16 cellular contexts compared by ENCODE assay signal in the genomic region with DNA sequence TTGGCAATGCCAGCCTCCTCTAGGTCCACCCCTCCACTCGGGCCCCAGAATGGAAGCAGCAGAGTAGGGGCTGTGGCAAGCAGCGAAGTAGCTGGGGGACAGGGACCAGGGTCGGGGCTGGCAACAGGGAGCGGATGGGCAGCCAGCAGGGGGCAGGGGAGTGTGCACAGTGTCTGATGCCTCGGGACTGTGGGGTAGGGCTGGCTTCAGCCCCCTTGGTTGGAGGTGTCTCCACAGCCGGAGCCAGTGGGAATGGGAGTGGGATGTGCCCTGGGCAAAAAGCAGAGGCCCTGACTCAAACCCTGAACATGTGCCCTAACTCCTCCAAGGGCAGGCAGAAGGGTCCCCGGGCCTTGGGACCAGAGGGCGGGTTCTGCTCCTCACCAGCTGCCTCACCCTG. TPM values are rescaled to one million over a fixed set of nuclear protein-coding genes. Genes with fewer than 3 reads are reported as not detected.
DNase-seq lines count a peak whose midpoint lies in the region; ATAC-seq and TF ChIP-seq lines count a peak whose summit lies in the region.
"Had no signal": no experiment of that assay in that cellular context is flagged by ENCODE, and none has a peak within 500 bp of the region (broad histone marks: within the 10 kb centered on the region; RNA-seq: fewer than 3 reads in every experiment).

No MANE protein-coding gene starts in this region.

- no peak overlapping the region for H3K9ac ChIP-seq in mammary epithelial cell (ENCODE audit: insufficient read depth, low read length)

- no peak overlapping the region for H3K4me3 Mint-ChIP-seq in CD14-positive monocyte
- H3K4me3 Mint-ChIP-seq: activated naive CD8-positive, alpha-beta T cell treated with anti-CD3 and anti-CD28 coated beads, Interleukin-2, amount 50 U/mL, for 24 hours; activated T-cell treated with anti-CD3 and anti-CD28 coated beads, Interleukin-2, amount 50 U/mL, for 24 hours; stimulated activated effector memory CD8-positive, alpha-beta T cell treated with anti-CD3 and anti-CD28 coated beads, Interleukin-12 subunit alpha, Interleukin-12 subunit beta, amount 100 ng/mL, for 72 hours; type B pancreatic cell had no signal

- no peaks in the 10 kb centered on the region for H4K20me1 ChIP-seq in mammary epithelial cell (ENCODE audit: insufficient read depth, low read length)

- in situ Hi-C loops in mammary epithelial cell (cut with MboI; ENCODE audit: low sequenced_read_pairs in 2 of 2) = no loop called here

- H3K4me3 ChIP-seq in H7 (ENCODE audit: insufficient read depth, low read depth, low read length) (no peak overlapping the region), mammary epithelial cell (replicated peaks in 1 of 3; ENCODE audit: insufficient read depth in 1 of 3, low read depth in 2 of 3, low read length in 3 of 3) (no peak overlapping the region)

- H3K27me3 Mint-ChIP-seq in CD14-positive monocyte (ENCODE audit: low read depth in 3 of 3) = peaks cover 0 to 3% (median 0%) of the 10 kb centered on the region in 3 donors
- H3K27me3 Mint-ChIP-seq: activated naive CD8-positive, alpha-beta T cell treated with anti-CD3 and anti-CD28 coated beads, Interleukin-2, amount 50 U/mL, for 24 hours; activated T-cell treated with anti-CD3 and anti-CD28 coated beads, Interleukin-2, amount 50 U/mL, for 24 hours; type B pancreatic cell had no signal

- 73% methylated on average over 5 of the region's 8 CpGs for WGBS in mammary epithelial cell (ENCODE audit: low coverage, missing lambda C conversion rate)

- no peak overlapping the region for H2AFZ ChIP-seq in mammary epithelial cell (ENCODE audit: low read depth, low read length)

- DNase-seq in CD14-positive monocyte (ENCODE audit: low spot score) = peak; percentile 22
- DNase-seq in H7 = peak; percentile 67
- DNase-seq in islet precursor cell = peak; percentile 61
- no peak for DNase-seq in midbrain (lab: John Stamatoyannopoulos, UW)
- no peak for DNase-seq in mammary epithelial cell
- DNase-seq: activated CD4-positive, alpha-beta T cell treated with anti-CD3 and anti-CD28 coated beads, Interleukin-2, amount 50 U/mL, for 4 hours; activated naive CD8-positive, alpha-beta T cell treated with anti-CD3 and anti-CD28 coated beads, Interleukin-2, amount 50 U/mL, for 24 hours; activated T-cell treated with anti-CD3 and anti-CD28 coated beads, Interleukin-2, amount 50 U/mL, for 24 hours; NCI-H187 treated with DMSO at 0.1 percent for 48 hours; NCI-H526 treated with DMSO at 0.1 percent for 48 hours; occipital lobe had no signal

- intact Hi-C loops in CD14-positive monocyte (cut with micrococcal nuclease) (no loop called here), mammary epithelial cell (cut with micrococcal nuclease) (no loop called here)

- dilution Hi-C loops in mammary epithelial cell (cut with HindIII; ENCODE audit: low sequenced_read_pairs) = no loop called here

- peak; percentile 33; the same call in 1 of the 3 replicates for ATAC-seq in SK-N-SH treated with all-trans-retinoic acid at 6 μM for 48 hours
- ATAC-seq in HG02852 (IDR thresholded peaks at IDR 0.05; ENCODE audit: unreplicated experiment) = no peak
- ATAC-seq in GM18520 (IDR thresholded peaks at IDR 0.05; ENCODE audit: unreplicated experiment) = no peak
- ATAC-seq: activated naive CD8-positive, alpha-beta T cell treated with anti-CD3 and anti-CD28 coated beads, Interleukin-2, amount 50 U/mL, for 24 hours had no signal

- CTCF ChIA-PET in mammary epithelial cell (lab: Charles Lee; ENCODE audit: low non-redundant PET) = no interaction called here

- no peak overlapping the region for H3K4me2 ChIP-seq in mammary epithelial cell (ENCODE audit: insufficient read depth, low read depth, low read length)

- H3K79me2 ChIP-seq in mammary epithelial cell (ENCODE audit: insufficient read depth, low read length) = no peaks in the 10 kb centered on the region

- H3K36me3 ChIP-seq in H7 (replicated peaks; ENCODE audit: control insufficient read depth, insufficient read depth, low read length) = no peaks in the 10 kb centered on the region
- H3K36me3 ChIP-seq in mammary epithelial cell (ENCODE audit: insufficient read depth, low read length) = peaks cover 5% of the 10 kb centered on the region

- no peak overlapping the region for H3K27ac Mint-ChIP-seq in CD14-positive monocyte
- H3K27ac Mint-ChIP-seq: activated naive CD8-positive, alpha-beta T cell treated with anti-CD3 and anti-CD28 coated beads, Interleukin-2, amount 50 U/mL, for 24 hours; activated T-cell treated with anti-CD3 and anti-CD28 coated beads, Interleukin-2, amount 50 U/mL, for 24 hours; stimulated activated effector memory CD8-positive, alpha-beta T cell treated with anti-CD3 and anti-CD28 coated beads, Interleukin-12 subunit alpha, Interleukin-12 subunit beta, amount 100 ng/mL, for 72 hours; type B pancreatic cell had no signal

- no peaks in the 10 kb centered on the region for H3K9me3 ChIP-seq in mammary epithelial cell (replicated peaks; ENCODE audit: insufficient read depth, low read length)

- peaks cover 21% of the 10 kb centered on the region for H3K4me1 ChIP-seq in mammary epithelial cell (ENCODE audit: insufficient read depth, low read length)

- H3K27ac ChIP-seq in mammary epithelial cell (ENCODE audit: insufficient read depth, low read depth, low read length) = no peak overlapping the region

- H3K36me3 Mint-ChIP-seq in CD14-positive monocyte = peaks cover 43 to 75% of the 10 kb centered on the region in 2 donors
- H3K36me3 Mint-ChIP-seq: type B pancreatic cell had no signal

- H3K27me3 ChIP-seq in H7 (ENCODE audit: control insufficient read depth, insufficient read depth, low read length) (no peaks in the 10 kb centered on the region), mammary epithelial cell (ENCODE audit: insufficient read depth, low read length) (no peaks in the 10 kb centered on the region)

- TF ChIP-seq CTCF in CD14-positive monocyte (IDR thresholded peaks at IDR 0.05) (no peak), mammary epithelial cell (conservative IDR thresholded peaks at IDR 0.05 in 1 of 2, IDR thresholded peaks at IDR 0.05 in 1 of 2; ENCODE audit: extremely low read depth in 1 of 2, insufficient read depth in 1 of 2, low read depth in 1 of 2, low read length in 2 of 2) (no peak)

- H3K9me3 Mint-ChIP-seq in CD14-positive monocyte = no peaks in the 10 kb centered on the region
- H3K9me3 Mint-ChIP-seq: activated naive CD8-positive, alpha-beta T cell treated with anti-CD3 and anti-CD28 coated beads, Interleukin-2, amount 50 U/mL, for 24 hours; activated T-cell treated with anti-CD3 and anti-CD28 coated beads, Interleukin-2, amount 50 U/mL, for 24 hours; stimulated activated effector memory CD8-positive, alpha-beta T cell treated with anti-CD3 and anti-CD28 coated beads, Interleukin-12 subunit alpha, Interleukin-12 subunit beta, amount 100 ng/mL, for 72 hours; type B pancreatic cell had no signal

- H3K4me1 Mint-ChIP-seq in CD14-positive monocyte = peaks cover 28% of the 10 kb centered on the region

- BruUV-seq in mammary epithelial cell (replicated peaks; lab: Mats Ljungman, UMichigan) = no TSS peak

TF ChIP-seq in SK-N-SH treated with all-trans-retinoic acid at 6 μM for 48 hours, 23 proteins besides CTCF, POLR2A, EP300 and RAD21:
- no peak for TF ChIP-seq ESRRG (CRISPR knock-in tag; IDR thresholded peaks at IDR 0.05)
- TF ChIP-seq PPARA (CRISPR knock-in tag; IDR thresholded peaks at IDR 0.05; ENCODE audit: borderline replicate concordance) = no peak
- TF ChIP-seq GLIS3 (CRISPR knock-in tag; IDR thresholded peaks at IDR 0.05) = no peak
- TF ChIP-seq TCF4 (CRISPR knock-in tag; IDR thresholded peaks at IDR 0.05; ENCODE audit: borderline replicate concordance) = no peak
- TF ChIP-seq, protein P1, sequence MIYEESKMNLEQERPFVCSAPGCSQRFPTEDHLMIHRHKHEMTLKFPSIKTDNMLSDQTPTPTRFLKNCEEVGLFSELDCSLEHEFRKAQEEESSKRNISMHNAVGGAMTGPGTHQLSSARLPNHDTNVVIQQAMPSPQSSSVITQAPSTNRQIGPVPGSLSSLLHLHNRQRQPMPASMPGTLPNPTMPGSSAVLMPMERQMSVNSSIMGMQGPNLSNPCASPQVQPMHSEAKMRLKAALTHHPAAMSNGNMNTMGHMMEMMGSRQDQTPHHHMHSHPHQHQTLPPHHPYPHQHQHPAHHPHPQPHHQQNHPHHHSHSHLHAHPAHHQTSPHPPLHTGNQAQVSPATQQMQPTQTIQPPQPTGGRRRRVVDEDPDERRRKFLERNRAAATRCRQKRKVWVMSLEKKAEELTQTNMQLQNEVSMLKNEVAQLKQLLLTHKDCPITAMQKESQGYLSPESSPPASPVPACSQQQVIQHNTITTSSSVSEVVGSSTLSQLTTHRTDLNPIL (CRISPR knock-in tag; IDR thresholded peaks at IDR 0.05; ENCODE audit: low read depth) = no peak
- TF ChIP-seq, protein P2, sequence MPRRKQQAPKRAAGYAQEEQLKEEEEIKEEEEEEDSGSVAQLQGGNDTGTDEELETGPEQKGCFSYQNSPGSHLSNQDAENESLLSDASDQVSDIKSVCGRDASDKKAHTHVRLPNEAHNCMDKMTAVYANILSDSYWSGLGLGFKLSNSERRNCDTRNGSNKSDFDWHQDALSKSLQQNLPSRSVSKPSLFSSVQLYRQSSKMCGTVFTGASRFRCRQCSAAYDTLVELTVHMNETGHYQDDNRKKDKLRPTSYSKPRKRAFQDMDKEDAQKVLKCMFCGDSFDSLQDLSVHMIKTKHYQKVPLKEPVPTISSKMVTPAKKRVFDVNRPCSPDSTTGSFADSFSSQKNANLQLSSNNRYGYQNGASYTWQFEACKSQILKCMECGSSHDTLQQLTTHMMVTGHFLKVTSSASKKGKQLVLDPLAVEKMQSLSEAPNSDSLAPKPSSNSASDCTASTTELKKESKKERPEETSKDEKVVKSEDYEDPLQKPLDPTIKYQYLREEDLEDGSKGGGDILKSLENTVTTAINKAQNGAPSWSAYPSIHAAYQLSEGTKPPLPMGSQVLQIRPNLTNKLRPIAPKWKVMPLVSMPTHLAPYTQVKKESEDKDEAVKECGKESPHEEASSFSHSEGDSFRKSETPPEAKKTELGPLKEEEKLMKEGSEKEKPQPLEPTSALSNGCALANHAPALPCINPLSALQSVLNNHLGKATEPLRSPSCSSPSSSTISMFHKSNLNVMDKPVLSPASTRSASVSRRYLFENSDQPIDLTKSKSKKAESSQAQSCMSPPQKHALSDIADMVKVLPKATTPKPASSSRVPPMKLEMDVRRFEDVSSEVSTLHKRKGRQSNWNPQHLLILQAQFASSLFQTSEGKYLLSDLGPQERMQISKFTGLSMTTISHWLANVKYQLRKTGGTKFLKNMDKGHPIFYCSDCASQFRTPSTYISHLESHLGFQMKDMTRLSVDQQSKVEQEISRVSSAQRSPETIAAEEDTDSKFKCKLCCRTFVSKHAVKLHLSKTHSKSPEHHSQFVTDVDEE (CRISPR knock-in tag; IDR thresholded peaks at IDR 0.05) = no peak

RNA-seq across cellular contexts. Expression of a gene that starts 18.5 kb away (rescaled TPM):
- polyA plus RNA-seq in CD14-positive monocyte (10 to 100 TPM; 47.2 to 55.0 TPM), mammary epithelial cell (18.5 TPM)
- 4.5 and 5.4 TPM in 2 replicates for total RNA-seq in H7 (2014; rRNA removed; shearing (Covaris generic))
- 10 to 100 TPM; 24.8 to 31.3 TPM for total RNA-seq in mammary epithelial cell
- 11.2 TPM for polyA minus RNA-seq in mammary epithelial cell

RNA-seq across cellular contexts. Expression of a gene that starts 39.4 kb away (rescaled TPM):
- polyA plus RNA-seq in CD14-positive monocyte = 10 to 100 TPM; 12.8 to 15.0 TPM
- 5.0 and 5.8 TPM in 2 replicates for total RNA-seq in H7 (2014; rRNA removed; shearing (Covaris generic))
- 10 to 100 TPM; 54.3 to 94.1 TPM for total RNA-seq in mammary epithelial cell
- 25.2 TPM for polyA plus RNA-seq in mammary epithelial cell
- polyA minus RNA-seq in mammary epithelial cell = 63.7 TPM

Comparison
In these comparisons a context has a peak if more than half of its experiments do, and no peak if none do; other contexts are left out.
1. DNase-seq: peak in CD14-positive monocyte (single experiment), H7 (single experiment) and islet precursor cell (single experiment); none in midbrain (single experiment) and mammary epithelial cell (single experiment).